In the genomic region with DNA sequence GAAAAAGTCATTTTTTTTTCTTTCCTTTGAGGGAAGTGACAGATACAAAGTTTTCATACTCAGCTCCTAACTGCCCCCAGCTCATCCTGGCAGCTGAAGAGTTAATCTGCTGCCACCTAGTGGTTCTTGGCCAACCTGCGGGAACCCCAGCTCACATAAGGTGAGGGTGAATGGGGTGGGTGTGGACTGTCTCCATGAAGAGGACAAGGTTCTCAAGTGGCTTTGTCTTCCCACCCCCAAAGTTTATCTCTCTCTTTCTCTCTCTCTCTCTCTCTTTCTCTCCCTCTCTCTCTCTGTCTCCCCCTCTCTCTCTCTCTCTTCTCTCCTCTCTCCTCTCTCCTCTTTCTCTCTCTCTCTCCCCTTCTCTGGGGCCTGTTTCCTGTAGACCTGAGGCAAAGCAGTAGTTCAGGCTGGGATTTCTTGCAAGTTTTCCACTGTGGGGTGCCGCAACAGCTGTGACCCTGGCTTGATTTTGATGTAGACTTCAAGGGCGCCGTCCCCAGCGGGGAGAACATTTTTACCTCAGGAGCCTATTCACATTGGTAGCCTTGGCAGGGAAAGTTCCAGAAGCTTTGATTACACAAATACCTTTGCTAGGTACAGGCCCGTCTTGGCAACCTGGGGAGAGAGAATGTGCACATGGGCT, we compare ENCODE assay signal across 1 cellular context.
TF ChIP-seq lines count a peak whose summit lies in the region.

No MANE protein-coding gene starts in this region.

TF ChIP-seq in endothelial cell of umbilical vein, 7 proteins besides CTCF, POLR2A, EP300 and RAD21 (continued from another document):
- no peak for TF ChIP-seq GATA2 (IDR thresholded peaks at IDR 0.05; ENCODE audit: insufficient read depth, insufficient read length, low read depth, low read length)
- no peak for TF ChIP-seq POLR2AphosphoS5 (IDR thresholded peaks at IDR 0.05; ENCODE audit: insufficient read depth, low read depth, low read length)
- no peak for TF ChIP-seq EZH2 (IDR thresholded peaks at IDR 0.05; ENCODE audit: borderline replicate concordance, low read depth, low read length, severe bottlenecking)
